Comparison of ENCODE assay signal across 1 cellular context in genomic region chr7:36526720-36527548, GRCh38.
TF ChIP-seq lines count a peak whose summit lies in the region.

No MANE protein-coding gene starts in this region.

TF ChIP-seq in K562, 482 proteins besides CTCF, POLR2A, EP300 and RAD21 (continued from another document):
- TF ChIP-seq, protein P1, sequence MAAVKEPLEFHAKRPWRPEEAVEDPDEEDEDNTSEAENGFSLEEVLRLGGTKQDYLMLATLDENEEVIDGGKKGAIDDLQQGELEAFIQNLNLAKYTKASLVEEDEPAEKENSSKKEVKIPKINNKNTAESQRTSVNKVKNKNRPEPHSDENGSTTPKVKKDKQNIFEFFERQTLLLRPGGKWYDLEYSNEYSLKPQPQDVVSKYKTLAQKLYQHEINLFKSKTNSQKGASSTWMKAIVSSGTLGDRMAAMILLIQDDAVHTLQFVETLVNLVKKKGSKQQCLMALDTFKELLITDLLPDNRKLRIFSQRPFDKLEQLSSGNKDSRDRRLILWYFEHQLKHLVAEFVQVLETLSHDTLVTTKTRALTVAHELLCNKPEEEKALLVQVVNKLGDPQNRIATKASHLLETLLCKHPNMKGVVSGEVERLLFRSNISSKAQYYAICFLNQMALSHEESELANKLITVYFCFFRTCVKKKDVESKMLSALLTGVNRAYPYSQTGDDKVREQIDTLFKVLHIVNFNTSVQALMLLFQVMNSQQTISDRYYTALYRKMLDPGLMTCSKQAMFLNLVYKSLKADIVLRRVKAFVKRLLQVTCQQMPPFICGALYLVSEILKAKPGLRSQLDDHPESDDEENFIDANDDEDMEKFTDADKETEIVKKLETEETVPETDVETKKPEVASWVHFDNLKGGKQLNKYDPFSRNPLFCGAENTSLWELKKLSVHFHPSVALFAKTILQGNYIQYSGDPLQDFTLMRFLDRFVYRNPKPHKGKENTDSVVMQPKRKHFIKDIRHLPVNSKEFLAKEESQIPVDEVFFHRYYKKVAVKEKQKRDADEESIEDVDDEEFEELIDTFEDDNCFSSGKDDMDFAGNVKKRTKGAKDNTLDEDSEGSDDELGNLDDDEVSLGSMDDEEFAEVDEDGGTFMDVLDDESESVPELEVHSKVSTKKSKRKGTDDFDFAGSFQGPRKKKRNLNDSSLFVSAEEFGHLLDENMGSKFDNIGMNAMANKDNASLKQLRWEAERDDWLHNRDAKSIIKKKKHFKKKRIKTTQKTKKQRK (IDR thresholded peaks at IDR 0.05; ENCODE audit: borderline replicate concordance, low read depth, low read length), result no peak
- TF ChIP-seq PBX2 (CRISPR knock-in tag; IDR thresholded peaks at IDR 0.05; ENCODE audit: low read depth) (no peak), PBX2 (tag; conservative IDR thresholded peaks at IDR 0.05; ENCODE audit: low read depth) (peak; percentile 92), JUND (IDR thresholded peaks at IDR 0.05; ENCODE audit: borderline replicate concordance, low read depth, low read length) (peak; percentile 82), JUND (tag; IDR thresholded peaks at IDR 0.05; ENCODE audit: borderline replicate concordance, low read depth, low read length) (peak; percentile 83), EHMT2 (IDR thresholded peaks at IDR 0.05) (peak; percentile 47; the same call in 1 of the 2 replicates), SMARCC2 (IDR thresholded peaks at IDR 0.05; ENCODE audit: low read depth) (0 out of 2 replicates have a peak, but pooled peaks have one; percentile 39), MAFG (tag; conservative IDR thresholded peaks at IDR 0.05) (peak; percentile 95), ZNF766 (CRISPR knock-in tag; conservative IDR thresholded peaks at IDR 0.05) (no peak), SMARCA4 (IDR thresholded peaks at IDR 0.05) (peak; percentile 72), DPF2 (IDR thresholded peaks at IDR 0.05) (peak; percentile 69), ZNF764 (CRISPR knock-in tag; IDR thresholded peaks at IDR 0.05; ENCODE audit: low read depth) (no peak), C11orf30 (IDR thresholded peaks at IDR 0.05; ENCODE audit: low read depth) (peak; percentile 97), SMAD4 (CRISPR knock-in tag; conservative IDR thresholded peaks at IDR 0.05) (0 out of 2 replicates have a peak, but pooled peaks have one; percentile 37), NFE2 (IDR thresholded peaks at IDR 0.05; ENCODE audit: low read depth) (peak; percentile 95), SRSF9 (IDR thresholded peaks at IDR 0.05; ENCODE audit: borderline replicate concordance, low read depth, low read length) (no peak), BRD9 (IDR thresholded peaks at IDR 0.05; ENCODE audit: low read depth, partially characterized antibody) (no peak), ATF1 (CRISPR knock-in tag; IDR thresholded peaks at IDR 0.05) (no peak), ATF1 (tag; IDR thresholded peaks at IDR 0.05) (no peak), SMAD1 (IDR thresholded peaks at IDR 0.05; ENCODE audit: low read depth, low read length, partially characterized antibody) (no peak), SNIP1 (IDR thresholded peaks at IDR 0.05; ENCODE audit: low read depth) (no peak), RUNX1 (IDR thresholded peaks at IDR 0.05; ENCODE audit: low read depth) (no peak), MECOM (CRISPR knock-in tag; IDR thresholded peaks at IDR 0.05) (peak; percentile 78; the same call in 1 of the 2 replicates), FOSL1 (tag; conservative IDR thresholded peaks at IDR 0.05) (peak; percentile 85), MAFK (IDR thresholded peaks at IDR 0.05; ENCODE audit: low read length) (peak; percentile 88), ZNF316 (IDR thresholded peaks at IDR 0.05) (peak; percentile 98)
- TF ChIP-seq, protein P2, sequence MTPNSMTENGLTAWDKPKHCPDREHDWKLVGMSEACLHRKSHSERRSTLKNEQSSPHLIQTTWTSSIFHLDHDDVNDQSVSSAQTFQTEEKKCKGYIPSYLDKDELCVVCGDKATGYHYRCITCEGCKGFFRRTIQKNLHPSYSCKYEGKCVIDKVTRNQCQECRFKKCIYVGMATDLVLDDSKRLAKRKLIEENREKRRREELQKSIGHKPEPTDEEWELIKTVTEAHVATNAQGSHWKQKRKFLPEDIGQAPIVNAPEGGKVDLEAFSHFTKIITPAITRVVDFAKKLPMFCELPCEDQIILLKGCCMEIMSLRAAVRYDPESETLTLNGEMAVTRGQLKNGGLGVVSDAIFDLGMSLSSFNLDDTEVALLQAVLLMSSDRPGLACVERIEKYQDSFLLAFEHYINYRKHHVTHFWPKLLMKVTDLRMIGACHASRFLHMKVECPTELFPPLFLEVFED (CRISPR knock-in tag; conservative IDR thresholded peaks at IDR 0.05), result no peak
- TF ChIP-seq, protein P3, sequence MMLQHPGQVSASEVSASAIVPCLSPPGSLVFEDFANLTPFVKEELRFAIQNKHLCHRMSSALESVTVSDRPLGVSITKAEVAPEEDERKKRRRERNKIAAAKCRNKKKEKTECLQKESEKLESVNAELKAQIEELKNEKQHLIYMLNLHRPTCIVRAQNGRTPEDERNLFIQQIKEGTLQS (IDR thresholded peaks at IDR 0.05), result peak; percentile 87
- TF ChIP-seq, protein P3 (CRISPR knock-in tag; conservative IDR thresholded peaks at IDR 0.05), result no peak
- TF ChIP-seq, protein P4, sequence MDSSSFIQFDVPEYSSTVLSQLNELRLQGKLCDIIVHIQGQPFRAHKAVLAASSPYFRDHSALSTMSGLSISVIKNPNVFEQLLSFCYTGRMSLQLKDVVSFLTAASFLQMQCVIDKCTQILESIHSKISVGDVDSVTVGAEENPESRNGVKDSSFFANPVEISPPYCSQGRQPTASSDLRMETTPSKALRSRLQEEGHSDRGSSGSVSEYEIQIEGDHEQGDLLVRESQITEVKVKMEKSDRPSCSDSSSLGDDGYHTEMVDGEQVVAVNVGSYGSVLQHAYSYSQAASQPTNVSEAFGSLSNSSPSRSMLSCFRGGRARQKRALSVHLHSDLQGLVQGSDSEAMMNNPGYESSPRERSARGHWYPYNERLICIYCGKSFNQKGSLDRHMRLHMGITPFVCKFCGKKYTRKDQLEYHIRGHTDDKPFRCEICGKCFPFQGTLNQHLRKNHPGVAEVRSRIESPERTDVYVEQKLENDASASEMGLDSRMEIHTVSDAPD (CRISPR knock-in tag; IDR thresholded peaks at IDR 0.05), result no peak
